8 cellular contexts compared by ENCODE assay signal in genomic region chr19:8158411-8159074, GRCh38. TPM values are rescaled to one million over a fixed set of nuclear protein-coding genes. Genes with fewer than 3 reads are reported as not detected.
DNase-seq lines count a peak whose midpoint lies in the region; ATAC-seq and TF ChIP-seq lines count a peak whose summit lies in the region.

No MANE protein-coding gene starts in this region.

- TF ChIP-seq CTCF in CD14-positive monocyte (IDR thresholded peaks at IDR 0.05) (peak; percentile 79), thyroid gland (IDR thresholded peaks at IDR 0.05) (peak; percentile 53 to 85 (median 78))

- peak overlapping the region in 1 of 2 donors; percentile 64 for H3K4me3 Mint-ChIP-seq in CD14-positive monocyte
- H3K4me3 Mint-ChIP-seq in activated CD4-positive, alpha-beta T cell treated with anti-CD3 and anti-CD28 coated beads, Interleukin-2, amount 10 ng/mL, durations not matched to agents 7 days and 5 days, result no peak overlapping the region

- H3K4me1 ChIP-seq in HAP-1, result peaks cover 16% of the 10 kb centered on the region
- H3K4me1 ChIP-seq in thyroid gland, result peaks cover 7 to 9% of the 10 kb centered on the region in 2 donors

- H3K27ac ChIP-seq in thyroid gland, result no peak overlapping the region

- in situ Hi-C loops in HAP-1 (cut with MboI; ENCODE audit: low sequenced_read_pairs), result loop anchor here (5.0 kb wide), 1 partner anchor 94 kb away; no protein-coding TSS in a partner anchor

- POLR2A ChIA-PET in activated CD4-positive, alpha-beta T cell treated with anti-CD3 and anti-CD28 coated beads, Interleukin-2, amount 10 ng/mL, durations not matched to agents 7 days and 5 days (lab: Charles Lee), result no interaction called here

- H3K4me1 Mint-ChIP-seq in CD14-positive monocyte, result peaks cover 9% of the 10 kb centered on the region
- peaks cover 4% of the 10 kb centered on the region for H3K4me1 Mint-ChIP-seq in activated CD4-positive, alpha-beta T cell treated with anti-CD3 and anti-CD28 coated beads, Interleukin-2, amount 10 ng/mL, durations not matched to agents 7 days and 5 days

- peaks cover 20 to 39% (median 25%) of the 10 kb centered on the region in 3 donors for H3K27me3 Mint-ChIP-seq in CD14-positive monocyte (ENCODE audit: low read depth in 3 of 3)
- H3K27me3 Mint-ChIP-seq in activated CD4-positive, alpha-beta T cell treated with anti-CD3 and anti-CD28 coated beads, Interleukin-2, amount 10 ng/mL, durations not matched to agents 7 days and 5 days, result peaks cover 12% of the 10 kb centered on the region

- H3K36me3 Mint-ChIP-seq in CD14-positive monocyte, result no peaks in the 10 kb centered on the region
- no peaks in the 10 kb centered on the region for H3K36me3 Mint-ChIP-seq in activated CD4-positive, alpha-beta T cell treated with anti-CD3 and anti-CD28 coated beads, Interleukin-2, amount 10 ng/mL, durations not matched to agents 7 days and 5 days (ENCODE audit: low read depth)

- ATAC-seq in GM19324 (IDR thresholded peaks at IDR 0.05; ENCODE audit: low FRiP score, unreplicated experiment), result no peak

- 40 to 41% methylated on average over 14 of the region's 14 CpGs for WGBS in thyroid gland, 2 donors

- CTCF ChIA-PET in activated CD4-positive, alpha-beta T cell treated with anti-CD3 and anti-CD28 coated beads, Interleukin-2, amount 10 ng/mL, durations not matched to agents 7 days and 5 days (lab: Charles Lee), result interaction anchor here (0.7 to 1.3 kb wide), 6 partner anchors 24 to 156 kb away, joined by 3 to 5 read pairs (median 4); partner anchors contain the start of gene CERS4

- H3K27me3 ChIP-seq in HAP-1 (ENCODE audit: low read depth) (no peaks in the 10 kb centered on the region), thyroid gland (no peaks in the 10 kb centered on the region)

- H3K4me3 ChIP-seq in HAP-1 (no peak overlapping the region), thyroid gland (replicated peaks in 1 of 3) (no peak overlapping the region)

- no peaks in the 10 kb centered on the region for H3K36me3 ChIP-seq in HAP-1 (replicated peaks)
- no peaks in the 10 kb centered on the region for H3K36me3 ChIP-seq in thyroid gland

- TF ChIP-seq POLR2A in thyroid gland (IDR thresholded peaks at IDR 0.05), result no peak

- DNase-seq in CD14-positive monocyte (ENCODE audit: low spot score) (no peak), HAP-1 (ENCODE audit: low spot score in 2 of 2) (peak; percentile 65 to 73), NCI-H510A (lab: John Stamatoyannopoulos, UW) (peak; percentile 67), epidermal melanocyte (ENCODE audit: insufficient read length, low spot score) (peak; percentile 83), midbrain (lab: John Stamatoyannopoulos, UW) (peak; percentile 88), thyroid gland (peak; percentile 60)
- peak; percentile 75 for DNase-seq in activated CD4-positive, alpha-beta T cell treated with anti-CD3 and anti-CD28 coated beads, Interleukin-2, amount 10 ng/mL, durations not matched to agents 7 days and 5 days

- peak overlapping the region in 1 of 7 donors; percentile 49 for H3K27ac Mint-ChIP-seq in CD14-positive monocyte
- no peak overlapping the region for H3K27ac Mint-ChIP-seq in activated CD4-positive, alpha-beta T cell treated with anti-CD3 and anti-CD28 coated beads, Interleukin-2, amount 10 ng/mL, durations not matched to agents 7 days and 5 days

- peaks cover 0 to 4% (median 0%) of the 10 kb centered on the region in 7 donors for H3K9me3 Mint-ChIP-seq in CD14-positive monocyte
- no peaks in the 10 kb centered on the region for H3K9me3 Mint-ChIP-seq in activated CD4-positive, alpha-beta T cell treated with anti-CD3 and anti-CD28 coated beads, Interleukin-2, amount 10 ng/mL, durations not matched to agents 7 days and 5 days

- intact Hi-C loops in CD14-positive monocyte (cut with micrococcal nuclease), result loop anchor here (1.0 to 10.0 kb wide), 2 partner anchors 95 to 194 kb away; no protein-coding TSS in a partner anchor
- intact Hi-C loops in thyroid gland (cut with DNase I), result no loop called here

- H3K9me3 ChIP-seq in HAP-1 (no peaks in the 10 kb centered on the region), thyroid gland (no peaks in the 10 kb centered on the region)

RNA-seq across cellular contexts. Expression of gene FBN3, which starts 9.2 kb away (rescaled TPM):
- polyA plus RNA-seq in CD14-positive monocyte, result not detected
- not detected for total RNA-seq in activated CD4-positive, alpha-beta T cell treated with anti-CD3 and anti-CD28 coated beads, Interleukin-2, amount 10 ng/mL, durations not matched to agents 7 days and 5 days
- total RNA-seq in thyroid gland, result 1 to 10 TPM in 3 of 4 donors, under 1 TPM in 1; 0.13 to 8.7 (median 2.5) TPM

RNA-seq across cellular contexts. Expression of gene CERS4, which starts 50.6 kb away (rescaled TPM):
- 10 to 100 TPM; 12.0 to 12.1 TPM for polyA plus RNA-seq in CD14-positive monocyte
- total RNA-seq in activated CD4-positive, alpha-beta T cell treated with anti-CD3 and anti-CD28 coated beads, Interleukin-2, amount 10 ng/mL, durations not matched to agents 7 days and 5 days, result 10 to 100 TPM; 26.7 to 33.1 TPM
- 100 to 1,000 TPM; 123 to 175 (median 144) TPM for total RNA-seq in thyroid gland
